Comparison of ENCODE assay signal across 9 cellular contexts in the genomic region with DNA sequence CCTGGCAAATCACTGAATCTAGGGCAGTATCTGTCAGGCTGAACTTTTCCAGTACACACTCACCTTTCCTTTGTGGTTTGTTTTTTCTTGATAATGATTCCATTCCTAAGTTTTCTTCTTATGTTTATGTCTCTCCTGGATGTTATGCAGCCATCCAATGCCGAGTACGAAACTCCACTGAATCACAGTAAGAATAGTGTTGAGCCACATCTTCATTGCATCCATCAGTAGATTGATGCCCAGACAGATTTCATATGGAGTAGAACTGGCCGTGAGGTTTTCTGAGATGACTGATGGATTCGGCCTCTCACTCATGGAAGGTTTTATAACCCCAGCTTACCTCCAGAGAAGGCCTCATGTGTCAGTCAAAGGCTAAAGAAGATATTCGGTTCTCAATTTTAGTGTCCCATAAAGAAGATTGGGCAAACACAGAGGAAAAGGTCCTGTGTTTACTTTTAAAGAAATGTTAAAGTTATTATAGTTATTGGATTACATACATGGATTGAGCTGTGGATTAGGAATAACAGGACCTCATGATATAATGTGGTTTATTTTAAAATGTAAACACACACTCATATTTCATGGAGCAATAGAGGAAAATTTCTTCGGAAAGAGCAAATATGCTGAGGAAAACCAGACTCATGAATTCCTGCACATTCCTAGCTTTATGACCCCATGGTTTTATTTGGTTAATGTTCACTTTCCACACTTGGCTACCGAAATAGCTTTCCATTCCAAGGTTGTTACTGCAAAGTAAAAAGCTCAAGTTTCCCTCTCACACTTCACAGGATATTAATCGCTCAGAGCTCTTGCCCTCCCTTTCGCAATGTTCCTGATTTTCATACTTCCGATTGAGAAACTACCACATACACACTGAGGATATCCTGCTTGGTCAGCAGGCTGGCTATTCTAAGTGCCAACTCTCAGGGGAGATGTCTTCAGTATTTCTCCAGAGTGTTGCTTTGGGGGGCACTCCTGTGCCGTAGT.
DNase-seq lines count a peak whose midpoint lies in the region; ATAC-seq and TF ChIP-seq lines count a peak whose summit lies in the region.
"Had no signal": no experiment of that assay in that cellular context is flagged by ENCODE, and none has a peak within 500 bp of the region (broad histone marks: within the 10 kb centered on the region; RNA-seq: fewer than 3 reads in every experiment).

No MANE protein-coding gene starts in this region.

- whole genome bisulfite sequencing in lung, 2 donors, result 39 to 40% methylated on average over 11 of the region's 11 CpGs

- H3K36me3 Mint-ChIP-seq in stimulated activated effector memory CD8-positive, alpha-beta T cell treated with anti-CD3 and anti-CD28 coated beads, Interleukin-12 subunit alpha, Interleukin-12 subunit beta, amount 100 ng/mL, for 72 hours, result no peaks in the 10 kb centered on the region
- H3K36me3 Mint-ChIP-seq: brain had no signal

- H3K27me3 ChIP-seq in colonic mucosa (no peaks in the 10 kb centered on the region), lung (ENCODE audit: control insufficient read depth, insufficient read depth) (no peaks in the 10 kb centered on the region), upper lobe of right lung (no peaks in the 10 kb centered on the region)

- H3K4me1 Mint-ChIP-seq in stimulated activated effector memory CD8-positive, alpha-beta T cell treated with anti-CD3 and anti-CD28 coated beads, Interleukin-12 subunit alpha, Interleukin-12 subunit beta, amount 100 ng/mL, for 72 hours, result no peaks in the 10 kb centered on the region

- H3K36me3 ChIP-seq in colonic mucosa, result no peaks in the 10 kb centered on the region
- H3K36me3 ChIP-seq in lung (ENCODE audit: control insufficient read depth in 2 of 2, insufficient read depth in 2 of 2, low read length in 2 of 2), result no peaks in the 10 kb centered on the region
- H3K36me3 ChIP-seq in upper lobe of right lung, result no peaks in the 10 kb centered on the region

- H3K9me3 Mint-ChIP-seq in stimulated activated effector memory CD8-positive, alpha-beta T cell treated with anti-CD3 and anti-CD28 coated beads, Interleukin-12 subunit alpha, Interleukin-12 subunit beta, amount 100 ng/mL, for 72 hours, result no peaks in the 10 kb centered on the region
- H3K9me3 Mint-ChIP-seq: brain had no signal

- H3K9me3 ChIP-seq in colonic mucosa (no peaks in the 10 kb centered on the region), lung (ENCODE audit: control insufficient read depth in 2 of 2, insufficient read depth in 1 of 2, low read length in 1 of 2) (no peaks in the 10 kb centered on the region), upper lobe of right lung (no peaks in the 10 kb centered on the region)

- H3K27ac ChIP-seq in colonic mucosa, result peak overlapping the region; percentile 12
- peak overlapping the region; percentile 60 to 81 for H3K27ac ChIP-seq in lung (ENCODE audit: low read depth in 1 of 2, low read length in 1 of 2)
- H3K27ac ChIP-seq in upper lobe of right lung, result peak overlapping the region; percentile 73

- DNase-seq in M059J (ENCODE audit: low read depth), result peak; percentile 96
- DNase-seq in colonic mucosa, result peak; percentile 24
- peak; percentile 64 for DNase-seq in lung (ENCODE audit: low spot score)
- DNase-seq in upper lobe of right lung, result no peak
- no peak for DNase-seq in stimulated activated effector memory CD8-positive, alpha-beta T cell treated with anti-CD3 and anti-CD28 coated beads, Interleukin-12 subunit alpha, Interleukin-12 subunit beta, amount 100 ng/mL, for 72 hours (ENCODE audit: low spot score in 2 of 2)
- no peak for DNase-seq in cerebellar nuclear complex (lab: John Stamatoyannopoulos, UW)
- no peak for DNase-seq in SHP77 treated with DMSO at 0.1 percent for 48 hours (lab: John Stamatoyannopoulos, UW)

- H3K4me3 Mint-ChIP-seq in stimulated activated effector memory CD8-positive, alpha-beta T cell treated with anti-CD3 and anti-CD28 coated beads, Interleukin-12 subunit alpha, Interleukin-12 subunit beta, amount 100 ng/mL, for 72 hours, result no peak overlapping the region

- H3K9ac ChIP-seq in colonic mucosa (ENCODE audit: low read depth in 2 of 2, low read length in 2 of 2), result no peak overlapping the region

- H3K27ac Mint-ChIP-seq in stimulated activated effector memory CD8-positive, alpha-beta T cell treated with anti-CD3 and anti-CD28 coated beads, Interleukin-12 subunit alpha, Interleukin-12 subunit beta, amount 100 ng/mL, for 72 hours, result no peak overlapping the region

- ATAC-seq in lung (ENCODE audit: insufficient read depth, low FRiP score) (peak; percentile 81), upper lobe of right lung (peak; percentile 95), HG03565 (IDR thresholded peaks at IDR 0.05; ENCODE audit: unreplicated experiment) (no peak)
- ATAC-seq in stimulated activated effector memory CD8-positive, alpha-beta T cell treated with anti-CD3 and anti-CD28 coated beads, Interleukin-12 subunit alpha, Interleukin-12 subunit beta, amount 100 ng/mL, for 72 hours, result no peak

- no peak overlapping the region for H3K4me3 ChIP-seq in colonic mucosa
- H3K4me3 ChIP-seq in lung, result no peak overlapping the region
- H3K4me3 ChIP-seq in upper lobe of right lung, result no peak overlapping the region

- H3K4me1 ChIP-seq in colonic mucosa (no peaks in the 10 kb centered on the region), lung (ENCODE audit: control insufficient read depth in 2 of 2, insufficient read depth in 2 of 2, low read length in 2 of 2) (peaks cover 0 to 5% of the 10 kb centered on the region in 2 donors), upper lobe of right lung (peaks cover 28% of the 10 kb centered on the region)

- TF ChIP-seq CTCF in colonic mucosa (IDR thresholded peaks at IDR 0.05), result no peak
- no peak for TF ChIP-seq CTCF in lung (IDR thresholded peaks at IDR 0.05; ENCODE audit: control extremely low read depth, extremely low read depth)
- no peak for TF ChIP-seq CTCF in upper lobe of right lung (IDR thresholded peaks at IDR 0.05)

- intact Hi-C loops in colonic mucosa (cut with DNase I), result no loop called here
- intact Hi-C loops in upper lobe of right lung (cut with DNase I), result no loop called here

Comparison
In these comparisons a context has a peak if more than half of its experiments do, and no peak if none do; other contexts are left out.
1. DNase-seq: peak in M059J (single experiment), colonic mucosa (single experiment) and lung (single experiment); none in upper lobe of right lung (single experiment), stimulated activated effector memory CD8-positive, alpha-beta T cell treated with anti-CD3 and anti-CD28 coated beads, Interleukin-12 subunit alpha, Interleukin-12 subunit beta, amount 100 ng/mL, for 72 hours (0 of 2), cerebellar nuclear complex (0 of 2) and SHP77 treated with DMSO at 0.1 percent for 48 hours (single experiment).
2. H3K27ac ChIP-seq: peak in every context shown above with its lines; median percentile 73 in upper lobe of right lung; 70 in lung; 12 in colonic mucosa.
3. ATAC-seq: peak in lung (single experiment) and upper lobe of right lung (single experiment); none in stimulated activated effector memory CD8-positive, alpha-beta T cell treated with anti-CD3 and anti-CD28 coated beads, Interleukin-12 subunit alpha, Interleukin-12 subunit beta, amount 100 ng/mL, for 72 hours (single experiment) and HG03565 (single experiment).